In genomic region chr4:75099321-75099720, GRCh38 we compare ENCODE assay signal across 16 cellular contexts.
A peak's percentile ranks its signal among the peaks of the same experiment; 100 is the strongest.
DNase-seq lines count a peak whose midpoint lies in the region; ATAC-seq and TF ChIP-seq lines count a peak whose summit lies in the region.
"Had no signal": no experiment of that assay in that cellular context is flagged by ENCODE, and none has a peak within 500 bp of the region (broad histone marks: within the 10 kb centered on the region; RNA-seq: fewer than 3 reads in every experiment).

No MANE protein-coding gene starts in this region.

- peaks cover 67% of the 10 kb centered on the region for H3K4me1 ChIP-seq in MM.1S (ENCODE audit: low read length)
- H3K4me1 ChIP-seq: gastroesophageal sphincter had no signal

- peaks cover 57% of the 10 kb centered on the region for H3F3A ChIP-seq in MM.1S (ENCODE audit: insufficient read depth, low read length)

- H3K27ac ChIP-seq in MM.1S (ENCODE audit: low read length), result peak overlapping the region; percentile 99
- H3K27ac ChIP-seq: gastroesophageal sphincter, skin epidermis had no signal

- DNase-seq in GM06990 (ENCODE audit: extremely low read depth, insufficient read length) (peak; percentile 82), MM.1S (peak; percentile 99), NCI-H510A (lab: John Stamatoyannopoulos, UW) (no peak), NCI-H1105 (lab: John Stamatoyannopoulos, UW) (no peak), COLO829 (ENCODE audit: low spot score) (no peak)
- no peak for DNase-seq in activated T-cell treated with anti-CD3 and anti-CD28 coated beads, Interleukin-2, amount 50 U/mL, for 4 hours
- DNase-seq: NCI-H526 treated with DMSO at 0.1 percent for 48 hours, T-helper 9 cell had no signal

- H3K4me3 Mint-ChIP-seq in activated T-cell treated with anti-CD3 and anti-CD28 coated beads, Interleukin-2, amount 50 U/mL, for 4 hours, result no peak overlapping the region
- H3K4me3 Mint-ChIP-seq: activated T-helper 1 cell treated with anti-CD3 and anti-CD28 coated beads, Interleukin-12 subunit alpha, Interleukin-12 subunit beta, Interleukin-2, Interleukin-4 antibody, amounts not matched to agents 30 ng/mL and 10 ng/mL and 1 ng/mL, durations not matched to agents 14 hours and 24 hours and 36 hours; central memory CD8-positive, alpha-beta T cell; mesothelial cell of epicardium; stimulated activated naive CD8-positive, alpha-beta T cell treated with anti-CD3 and anti-CD28 coated beads, Interleukin-15, Interleukin-2, amounts not matched to agents 100 ng/mL and 50 ng/mL, for 24 hours had no signal

- no peaks in the 10 kb centered on the region for H3K79me2 ChIP-seq in MM.1S (ENCODE audit: low read length)

- no peaks in the 10 kb centered on the region for H3K9me3 ChIP-seq in MM.1S (replicated peaks; ENCODE audit: insufficient read depth, low read length)

- H3K4me1 Mint-ChIP-seq in activated T-cell treated with anti-CD3 and anti-CD28 coated beads, Interleukin-2, amount 50 U/mL, for 4 hours (ENCODE audit: low read depth), result no peaks in the 10 kb centered on the region
- H3K4me1 Mint-ChIP-seq: central memory CD8-positive, alpha-beta T cell; mesothelial cell of epicardium had no signal

- no peaks in the 10 kb centered on the region for H3K9me2 ChIP-seq in MM.1S (replicated peaks; ENCODE audit: insufficient read depth, low read length)

- TF ChIP-seq CTCF in GM06990 (IDR thresholded peaks at IDR 0.05; ENCODE audit: insufficient read depth, low read length, poor library complexity, severe bottlenecking), result no peak
- TF ChIP-seq CTCF in MM.1S (IDR thresholded peaks at IDR 0.05; ENCODE audit: low read length), result no peak

- peak overlapping the region; percentile 72 for H3K9ac ChIP-seq in MM.1S (ENCODE audit: low read length)

- H3K9me3 Mint-ChIP-seq in activated T-cell treated with anti-CD3 and anti-CD28 coated beads, Interleukin-2, amount 50 U/mL, for 4 hours, result peaks cover 26% of the 10 kb centered on the region

- no peaks in the 10 kb centered on the region for H3K36me3 Mint-ChIP-seq in activated T-cell treated with anti-CD3 and anti-CD28 coated beads, Interleukin-2, amount 50 U/mL, for 4 hours (ENCODE audit: insufficient read depth)

- H3K27me3 ChIP-seq in GM06990 (replicated peaks; ENCODE audit: control insufficient read depth, insufficient read depth, low read length) (no peaks in the 10 kb centered on the region), MM.1S (replicated peaks; ENCODE audit: insufficient read depth, low read length) (no peaks in the 10 kb centered on the region)
- H3K27me3 ChIP-seq: gastroesophageal sphincter had no signal

- H3K36me3 ChIP-seq in GM06990 (ENCODE audit: control insufficient read depth, insufficient read depth, low read length) (no peaks in the 10 kb centered on the region), MM.1S (replicated peaks; ENCODE audit: insufficient read depth, low read length) (no peaks in the 10 kb centered on the region)
- H3K36me3 ChIP-seq: gastroesophageal sphincter had no signal

- H3K27me3 Mint-ChIP-seq in activated T-cell treated with anti-CD3 and anti-CD28 coated beads, Interleukin-2, amount 50 U/mL, for 4 hours (ENCODE audit: low read depth), result no peaks in the 10 kb centered on the region
- H3K27me3 Mint-ChIP-seq: central memory CD8-positive, alpha-beta T cell; stimulated activated naive CD8-positive, alpha-beta T cell treated with anti-CD3 and anti-CD28 coated beads, Interleukin-15, Interleukin-2, amounts not matched to agents 100 ng/mL and 50 ng/mL, for 24 hours had no signal

- no peak overlapping the region for H3K4me3 ChIP-seq in GM06990 (replicated peaks; ENCODE audit: low read depth, low read length)
- peak overlapping the region; percentile 16; the same call in 1 of the 2 replicates for H3K4me3 ChIP-seq in MM.1S (ENCODE audit: low read length)
- H3K4me3 ChIP-seq: gastroesophageal sphincter, skin epidermis had no signal

- peak overlapping the region; percentile 3; the same call in 1 of the 2 replicates for H2AFZ ChIP-seq in MM.1S (ENCODE audit: low read length)

- H3K4me2 ChIP-seq in MM.1S (ENCODE audit: low read depth, low read length), result peak overlapping the region; percentile 55; the same call in 1 of the 2 replicates

- no peaks in the 10 kb centered on the region for H4K20me1 ChIP-seq in MM.1S (ENCODE audit: insufficient read depth, low read length)

- ATAC-seq in GM19372 (IDR thresholded peaks at IDR 0.05; ENCODE audit: low read depth, unreplicated experiment) (peak; percentile 87), HG02885 (IDR thresholded peaks at IDR 0.05; ENCODE audit: poor library complexity, unreplicated experiment) (peak; percentile 85)
- ATAC-seq in activated T-cell treated with anti-CD3 and anti-CD28 coated beads, Interleukin-2, amount 50 U/mL, for 4 hours, result no peak
- ATAC-seq: gastroesophageal sphincter had no signal

Comparison
In these comparisons a context has a peak if more than half of its experiments do, and no peak if none do; other contexts are left out.
1. DNase-seq: peak in GM06990 (single experiment) and MM.1S (single experiment); none in NCI-H510A (single experiment), activated T-cell treated with anti-CD3 and anti-CD28 coated beads, Interleukin-2, amount 50 U/mL, for 4 hours (single experiment), NCI-H1105 (single experiment) and COLO829 (single experiment).
2. ATAC-seq: peak in GM19372 (single experiment) and HG02885 (single experiment); none in activated T-cell treated with anti-CD3 and anti-CD28 coated beads, Interleukin-2, amount 50 U/mL, for 4 hours (0 of 2).